10 cellular contexts compared by ENCODE assay signal in genomic region chr9:110579763-110580255, GRCh38. TPM values are rescaled to one million over a fixed set of nuclear protein-coding genes. Genes with fewer than 3 reads are reported as not detected.
DNase-seq lines count a peak whose midpoint lies in the region; TF ChIP-seq lines count a peak whose summit lies in the region.
"Had no signal": no experiment of that assay in that cellular context is flagged by ENCODE, and none has a peak within 500 bp of the region (broad histone marks: within the 10 kb centered on the region; RNA-seq: fewer than 3 reads in every experiment).

No MANE protein-coding gene starts in this region.

- intact Hi-C loops in uterus (cut with DNase I; ENCODE audit: low total_unique reads): no loop called here

- H3K27ac ChIP-seq in ectodermal cell (ENCODE audit: insufficient read depth, low read depth, low read length, poor library complexity, severe bottlenecking) (no peak overlapping the region), mesodermal cell (ENCODE audit: low read depth, low read length, severe bottlenecking) (peak overlapping the region; percentile 97), uterus (peak overlapping the region; percentile 71 to 85)
- H3K27ac ChIP-seq: BLaER1 treated with 17β-estradiol and CSF1 and Interleukin-3, amounts not matched to agents 10 nM and 100 nM had no signal

- H3K36me3 ChIP-seq in ectodermal cell (ENCODE audit: control insufficient read depth, insufficient read depth, low read length) (no peaks in the 10 kb centered on the region), mesodermal cell (ENCODE audit: control insufficient read depth, insufficient read depth, low read length) (no peaks in the 10 kb centered on the region), uterus (no peaks in the 10 kb centered on the region)
- H3K36me3 ChIP-seq: BLaER1 treated with 17β-estradiol and CSF1 and Interleukin-3, amounts not matched to agents 10 nM and 100 nM had no signal

- 3 to 5% methylated on average over 15 to 16 of the region's 16 CpGs for WGBS in ectodermal cell, 2 experiments
- 4 to 8% methylated on average over 12 of the region's 16 CpGs for WGBS in mesodermal cell (ENCODE audit: insufficient coverage in 2 of 2), 2 experiments

- TF ChIP-seq POLR2A in uterus (IDR thresholded peaks at IDR 0.05): no peak

- DNase-seq in NCI-H345 (lab: John Stamatoyannopoulos, UW) (peak; percentile 37), NCI-H345 treated with DMSO at 0.1 percent for 48 hours (lab: John Stamatoyannopoulos, UW; ENCODE audit: unreplicated experiment) (no peak), uterus (peak; percentile 28 to 50), T-helper 1 cell (no peak), cortex of kidney (lab: John Stamatoyannopoulos, UW) (no peak), SIG-M5 (lab: John Stamatoyannopoulos, UW) (no peak)

- no peak for TF ChIP-seq CTCF in uterus (IDR thresholded peaks at IDR 0.05)

- H3K9me3 ChIP-seq in ectodermal cell (ENCODE audit: control insufficient read depth, low read length): no peaks in the 10 kb centered on the region
- no peaks in the 10 kb centered on the region for H3K9me3 ChIP-seq in mesodermal cell (ENCODE audit: control insufficient read depth, low read length)
- no peaks in the 10 kb centered on the region for H3K9me3 ChIP-seq in uterus

- H3K4me3 ChIP-seq in ectodermal cell (ENCODE audit: insufficient read depth, low read depth, low read length) (peak overlapping the region; percentile 56), mesodermal cell (ENCODE audit: extremely low read depth, insufficient read depth, low read length, poor library complexity, severe bottlenecking) (peak overlapping the region; percentile 65), uterus (peak overlapping the region; percentile 33 to 42)
- H3K4me3 ChIP-seq: BLaER1 treated with 17β-estradiol and CSF1 and Interleukin-3, amounts not matched to agents 10 nM and 100 nM had no signal

- H3K27me3 ChIP-seq in ectodermal cell (ENCODE audit: control insufficient read depth, insufficient read depth, low read length, poor library complexity, severe bottlenecking) (peaks cover 51% of the 10 kb centered on the region), uterus (peaks cover 0 to 14% of the 10 kb centered on the region in 2 donors)
- H3K27me3 ChIP-seq: BLaER1 treated with 17β-estradiol and CSF1 and Interleukin-3, amounts not matched to agents 10 nM and 100 nM had no signal

- H3K4me1 ChIP-seq in ectodermal cell (ENCODE audit: control insufficient read depth, insufficient read depth, low read length) (peaks cover 4% of the 10 kb centered on the region), mesodermal cell (ENCODE audit: control insufficient read depth, insufficient read depth, low read length, poor library complexity, severe bottlenecking) (peaks cover 8% of the 10 kb centered on the region), uterus (no peaks in the 10 kb centered on the region)
- H3K4me1 ChIP-seq: BLaER1 treated with 17β-estradiol and CSF1 and Interleukin-3, amounts not matched to agents 10 nM and 100 nM had no signal

RNA-seq across cellular contexts. Expression of gene SVEP1, which starts 0.3 kb away (rescaled TPM):
- 0.56 TPM for polyA plus RNA-seq in ectodermal cell (2013, experiment 1 of 4)
- polyA plus RNA-seq in ectodermal cell (2013, experiment 2 of 4): 0.48 TPM
- 1.0 TPM for polyA plus RNA-seq in ectodermal cell (2013, experiment 3 of 4)
- polyA plus RNA-seq in ectodermal cell (2013, experiment 4 of 4): 0.89 TPM
- 8.3 TPM for polyA plus RNA-seq in mesodermal cell (2013, experiment 1 of 2)
- polyA plus RNA-seq in mesodermal cell (2013, experiment 2 of 2): 8.8 TPM
- 10 to 100 TPM; 47.9 to 63.5 (median 58.0) TPM for total RNA-seq in uterus
- total RNA-seq: mononuclear cell had no signal

Comparison
In these comparisons a context has a peak if more than half of its experiments do, and no peak if none do; other contexts are left out.
1. DNase-seq: peak in NCI-H345 (single experiment) and uterus (2 of 2); none in NCI-H345 treated with DMSO at 0.1 percent for 48 hours (single experiment), T-helper 1 cell (0 of 5), cortex of kidney (single experiment) and SIG-M5 (single experiment).
2. Peak in every context shown above with its lines, with median percentiles within 50 percentile points of each other: H3K4me3 ChIP-seq.